26 cellular contexts compared by ENCODE assay signal in genomic region chr22:20637740-20638139, GRCh38.
"Had no signal": no experiment of that assay in that cellular context is flagged by ENCODE, and none has a peak within 500 bp of the region (broad histone marks: within the 10 kb centered on the region; RNA-seq: fewer than 3 reads in every experiment).

No MANE protein-coding gene starts in this region.

- H3K9me3 ChIP-seq: colonic mucosa had no signal

- DNase-seq: activated CD4-positive, alpha-beta T cell treated with anti-CD3 and anti-CD28 coated beads for 4 hours; activated CD4-positive, alpha-beta T cell treated with anti-CD3 and anti-CD28 coated beads, Interleukin-2, amount 10 ng/mL, durations not matched to agents 7 days and 5 days; activated CD4-positive, alpha-beta T cell treated with anti-CD3 and anti-CD28 coated beads, Interleukin-2, amount 50 U/mL, for 48 hours; activated CD4-positive, CD25-positive, alpha-beta regulatory T cell; activated CD4-positive, CD25-positive, alpha-beta regulatory T cell treated with anti-CD3 and anti-CD28 coated beads, Interleukin-2, amount 50 U/mL, for 72 hours; activated CD8-positive, alpha-beta memory T cell treated with anti-CD3 and anti-CD28 coated beads for 24 hours; activated CD8-positive, alpha-beta T cell treated with anti-CD3 and anti-CD28 coated beads for 36 hours; activated naive CD4-positive, alpha-beta T cell treated with anti-CD3 and anti-CD28 coated beads, Interleukin-2, amount 50 U/mL, for 16 hours; activated T-cell treated with anti-CD3 and anti-CD28 coated beads, Interleukin-2, amount 50 U/mL, for 4 hours; amniotic stem cell; anterior cingulate cortex; brain microvascular endothelial cell; caudate nucleus; colonic mucosa; effector CD8-positive, alpha-beta T cell; foreskin fibroblast; hippocampal formation had no signal

- H3K27me3 ChIP-seq: colonic mucosa had no signal

- H3K27ac ChIP-seq: brain microvascular endothelial cell, colonic mucosa, epithelial cell of prostate had no signal

- ATAC-seq: activated CD8-positive, alpha-beta T cell treated with anti-CD3 and anti-CD28 coated beads for 36 hours; activated T-cell treated with anti-CD3 and anti-CD28 coated beads, Interleukin-2, amount 50 U/mL, for 4 hours; esophagus mucosa had no signal

- H3K4me3 Mint-ChIP-seq: activated CD4-positive, alpha-beta T cell treated with anti-CD3 and anti-CD28 coated beads, Interleukin-2, amount 10 ng/mL, durations not matched to agents 7 days and 5 days; activated CD8-positive, alpha-beta T cell treated with anti-CD3 and anti-CD28 coated beads for 36 hours; activated naive CD8-positive, alpha-beta T cell; activated T-cell treated with anti-CD3 and anti-CD28 coated beads, Interleukin-2, amount 50 U/mL, for 4 hours; activated T-helper 1 cell treated with anti-CD3 and anti-CD28 coated beads, Interleukin-12 subunit alpha, Interleukin-12 subunit beta, Interleukin-2, Interleukin-4 antibody, amounts not matched to agents 30 ng/mL and 10 ng/mL and 1 ng/mL, durations not matched to agents 14 hours and 24 hours and 36 hours had no signal

- FAIRE-seq: astrocyte, bronchial epithelial cell, endometrium, endothelial cell of umbilical vein, frontal cortex had no signal

- H3K4me1 ChIP-seq: colonic mucosa had no signal

- H3K27me3 Mint-ChIP-seq: activated CD8-positive, alpha-beta T cell treated with anti-CD3 and anti-CD28 coated beads for 36 hours; activated naive CD8-positive, alpha-beta T cell had no signal

- H3K27ac Mint-ChIP-seq: activated CD4-positive, alpha-beta T cell treated with anti-CD3 and anti-CD28 coated beads, Interleukin-2, amount 10 ng/mL, durations not matched to agents 7 days and 5 days; activated CD8-positive, alpha-beta T cell treated with anti-CD3 and anti-CD28 coated beads for 36 hours; activated naive CD8-positive, alpha-beta T cell; activated T-helper 1 cell treated with anti-CD3 and anti-CD28 coated beads, Interleukin-12 subunit alpha, Interleukin-12 subunit beta, Interleukin-2, Interleukin-4 antibody, amounts not matched to agents 30 ng/mL and 10 ng/mL and 1 ng/mL, durations not matched to agents 14 hours and 24 hours and 36 hours had no signal

- H3K36me3 Mint-ChIP-seq: activated naive CD8-positive, alpha-beta T cell had no signal

- H3K36me3 ChIP-seq: brain microvascular endothelial cell, colonic mucosa had no signal

- H3K4me3 ChIP-seq: colonic mucosa had no signal

- H3K9me3 Mint-ChIP-seq: activated CD8-positive, alpha-beta T cell treated with anti-CD3 and anti-CD28 coated beads for 36 hours; activated T-helper 1 cell treated with anti-CD3 and anti-CD28 coated beads, Interleukin-12 subunit alpha, Interleukin-12 subunit beta, Interleukin-2, Interleukin-4 antibody, amounts not matched to agents 30 ng/mL and 10 ng/mL and 1 ng/mL, durations not matched to agents 14 hours and 24 hours and 36 hours had no signal
